In the genomic region with DNA sequence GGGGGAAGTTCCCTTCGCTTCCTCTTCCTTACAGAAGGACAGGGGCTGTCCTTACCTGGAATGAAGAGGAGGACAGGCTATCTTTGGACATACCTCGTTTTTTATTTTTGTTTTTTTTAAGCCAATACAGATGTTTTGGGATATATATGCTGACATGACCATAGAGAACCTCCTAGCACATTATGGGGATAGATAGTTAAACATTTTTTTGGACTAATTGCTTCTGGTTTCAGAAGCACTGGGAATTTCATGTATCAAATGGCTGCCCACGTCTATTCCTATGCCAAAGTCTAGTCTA, we compare ENCODE assay signal across 9 cellular contexts.
DNase-seq lines count a peak whose midpoint lies in the region; ATAC-seq and TF ChIP-seq lines count a peak whose summit lies in the region.
"Had no signal": no experiment of that assay in that cellular context is flagged by ENCODE, and none has a peak within 500 bp of the region (broad histone marks: within the 10 kb centered on the region; RNA-seq: fewer than 3 reads in every experiment).

No MANE protein-coding gene starts in this region.

- H4K5ac ChIP-seq in IMR-90 (ENCODE audit: low read depth, low read length): no peak overlapping the region

- ATAC-seq in IMR-90 (ENCODE audit: low read depth): no peak
- no peak for ATAC-seq in left lung
- ATAC-seq in stimulated activated naive CD8-positive, alpha-beta T cell treated with anti-CD3 and anti-CD28 coated beads, Interleukin-15, amount 100 ng/mL, for 72 hours: no peak
- no peak for ATAC-seq in HG02678 (IDR thresholded peaks at IDR 0.05; ENCODE audit: unreplicated experiment)

- no peak overlapping the region for H3K18ac ChIP-seq in IMR-90 (ENCODE audit: low read depth, low read length)

- in situ Hi-C loops in IMR-90 (cut with MboI; ENCODE audit: low sequenced_read_pairs): no loop called here

- no peak overlapping the region for H3K27ac ChIP-seq in IMR-90 (ENCODE audit: insufficient read depth, low read length)
- peak overlapping the region; percentile 79 to 84 for H3K27ac ChIP-seq in left lung

- H3K9me3 ChIP-seq in IMR-90 (ENCODE audit: control insufficient read depth, insufficient read depth, low read length) (no peaks in the 10 kb centered on the region; the same call in 1 of the 2 replicates), left lung (no peaks in the 10 kb centered on the region)

- H3K14ac ChIP-seq in IMR-90 (replicated peaks; ENCODE audit: low read depth, low read length): no peak overlapping the region

- H2BK120ac ChIP-seq in IMR-90 (ENCODE audit: low read depth, low read length): no peak overlapping the region

- no peak overlapping the region for H2BK20ac ChIP-seq in IMR-90 (ENCODE audit: low read depth, low read length)

- H3K4me3 Mint-ChIP-seq in activated naive CD8-positive, alpha-beta T cell: peak overlapping the region; percentile 69
- H3K4me3 Mint-ChIP-seq in stimulated activated naive CD8-positive, alpha-beta T cell treated with anti-CD3 and anti-CD28 coated beads, Interleukin-15, amount 100 ng/mL, for 72 hours: peak overlapping the region; percentile 48 to 63

- dilution Hi-C loops in IMR-90 (cut with HindIII; ENCODE audit: low sequenced_read_pairs, unreplicated experiment): no loop called here

- no peak for TF ChIP-seq POLR2A in IMR-90 (IDR thresholded peaks at IDR 0.05; ENCODE audit: low read depth, low read length)

- no peak overlapping the region for H2BK5ac ChIP-seq in IMR-90 (ENCODE audit: low read depth, low read length, poor library complexity, severe bottlenecking)

- no CpG with 5 or more reads among the region's 3 CpGs for WGBS in IMR-90 (ENCODE audit: extremely low coverage in 2 of 2, insufficient read length in 1 of 2), 2 experiments

- no peaks in the 10 kb centered on the region for H3K79me1 ChIP-seq in IMR-90 (ENCODE audit: low read depth in 1 of 2, low read length in 2 of 2)

- H3K27me3 Mint-ChIP-seq in activated naive CD8-positive, alpha-beta T cell: no peaks in the 10 kb centered on the region
- H3K27me3 Mint-ChIP-seq in stimulated activated naive CD8-positive, alpha-beta T cell treated with anti-CD3 and anti-CD28 coated beads, Interleukin-15, amount 100 ng/mL, for 72 hours: no peaks in the 10 kb centered on the region

- H3K36me3 ChIP-seq in IMR-90 (ENCODE audit: control insufficient read depth, insufficient read depth, low read length): no peaks in the 10 kb centered on the region
- H3K36me3 ChIP-seq in left lung: no peaks in the 10 kb centered on the region

- peaks cover 34% of the 10 kb centered on the region for H3K36me3 Mint-ChIP-seq in activated naive CD8-positive, alpha-beta T cell

- H4K20me1 ChIP-seq in IMR-90 (ENCODE audit: insufficient read depth, low read length): no peaks in the 10 kb centered on the region

- POLR2A ChIA-PET in IMR-90 (lab: Charles Lee; ENCODE audit: unreplicated experiment): no interaction called here

- peak overlapping the region; percentile 85 for H3K27ac Mint-ChIP-seq in activated naive CD8-positive, alpha-beta T cell
- peak overlapping the region; percentile 93 to 94 for H3K27ac Mint-ChIP-seq in stimulated activated naive CD8-positive, alpha-beta T cell treated with anti-CD3 and anti-CD28 coated beads, Interleukin-15, amount 100 ng/mL, for 72 hours

- no peak for TF ChIP-seq CTCF in IMR-90 (conservative IDR thresholded peaks at IDR 0.05; ENCODE audit: low read depth, low read length)
- TF ChIP-seq CTCF in left lung (IDR thresholded peaks at IDR 0.05): no peak

- no peaks in the 10 kb centered on the region for H3K9me1 ChIP-seq in IMR-90 (ENCODE audit: insufficient read depth, low read length)

- H3K27me3 ChIP-seq in IMR-90 (ENCODE audit: control insufficient read depth, insufficient read depth, low read length) (peaks cover 8% of the 10 kb centered on the region), left lung (no peaks in the 10 kb centered on the region)

- H3K4me1 ChIP-seq in IMR-90 (ENCODE audit: control insufficient read depth, insufficient read depth, low read length) (peaks cover 14% of the 10 kb centered on the region), left lung (peaks cover 22 to 65% of the 10 kb centered on the region in 2 donors)

- peak overlapping the region; percentile 20; the same call in 1 of the 2 replicates for H2AK5ac ChIP-seq in IMR-90 (ENCODE audit: low read depth, low read length)

- no peak overlapping the region for H3K4ac ChIP-seq in IMR-90 (ENCODE audit: low read depth, low read length)

- no peak overlapping the region for H3K9ac ChIP-seq in IMR-90 (ENCODE audit: low read depth, low read length)

- H3K4me3 ChIP-seq in IMR-90 (ENCODE audit: insufficient read depth, low read depth, low read length) (no peak overlapping the region), left lung (peak overlapping the region in 1 of 2 donors; percentile 14)

- peaks cover 3% of the 10 kb centered on the region for H3K9me3 Mint-ChIP-seq in activated naive CD8-positive, alpha-beta T cell (ENCODE audit: low read depth)
- peaks cover 12 to 27% of the 10 kb centered on the region in 2 donors for H3K9me3 Mint-ChIP-seq in stimulated activated naive CD8-positive, alpha-beta T cell treated with anti-CD3 and anti-CD28 coated beads, Interleukin-15, amount 100 ng/mL, for 72 hours

- BruUV-seq in IMR-90 (replicated peaks; lab: Mats Ljungman, UMichigan): no TSS peak

- no peak overlapping the region for H4K8ac ChIP-seq in IMR-90 (ENCODE audit: low read depth in 2 of 2, low read length in 2 of 2)

- DNase-seq in IMR-90: no peak
- DNase-seq in left lung: no peak
- DNase-seq in stimulated activated naive CD8-positive, alpha-beta T cell treated with anti-CD3 and anti-CD28 coated beads, Interleukin-15, amount 100 ng/mL, for 72 hours: no peak
- DNase-seq in NCI-H2107 treated with DMSO at 0.1 percent for 48 hours (lab: John Stamatoyannopoulos, UW; ENCODE audit: unreplicated experiment): no peak
- no peak for DNase-seq in occipital lobe (lab: John Stamatoyannopoulos, UW)
- DNase-seq: NCI-H1092, RPMI8226 had no signal

- H3K4me1 Mint-ChIP-seq in activated naive CD8-positive, alpha-beta T cell (ENCODE audit: low read depth): peaks cover 62% of the 10 kb centered on the region
- peaks cover 75% of the 10 kb centered on the region for H3K4me1 Mint-ChIP-seq in stimulated activated naive CD8-positive, alpha-beta T cell treated with anti-CD3 and anti-CD28 coated beads, Interleukin-15, amount 100 ng/mL, for 72 hours

- no peak overlapping the region for H2AK9ac ChIP-seq in IMR-90 (replicated peaks; ENCODE audit: low read depth, low read length, poor library complexity)

- TF ChIP-seq RAD21 in IMR-90 (IDR thresholded peaks at IDR 0.05; ENCODE audit: low read length): no peak

- intact Hi-C loops in IMR-90 (cut with micrococcal nuclease): loop anchor here (5.0 kb wide), 1 partner anchor 101 kb away; no protein-coding TSS in a partner anchor
- intact Hi-C loops in left lung (cut with DNase I): no loop called here

- CTCF ChIA-PET in IMR-90 (lab: Yijun Ruan, JAX): no interaction called here

- no peak overlapping the region for H4K91ac ChIP-seq in IMR-90 (ENCODE audit: insufficient read depth, low read depth, low read length)

- no peak overlapping the region for H3K56ac ChIP-seq in IMR-90 (ENCODE audit: extremely low read depth, insufficient read depth, low read length)

- no peak overlapping the region for H3K23ac ChIP-seq in IMR-90 (ENCODE audit: low read depth, low read length)

- no peak overlapping the region for H2AFZ ChIP-seq in IMR-90 (replicated peaks; ENCODE audit: low read length, poor library complexity)

- no peak overlapping the region for H3K4me2 ChIP-seq in IMR-90 (ENCODE audit: low read depth, low read length)

- no peak overlapping the region for H2BK15ac ChIP-seq in IMR-90 (ENCODE audit: low read depth, low read length)

TF ChIP-seq in IMR-90, 13 proteins besides CTCF, POLR2A, EP300 and RAD21:
- TF ChIP-seq NFE2L2 (IDR thresholded peaks at IDR 0.05; ENCODE audit: low read depth, low read length): no peak
- TF ChIP-seq ELK1 (IDR thresholded peaks at IDR 0.05; ENCODE audit: borderline replicate concordance, low read depth, low read length): no peak
- TF ChIP-seq BHLHE40 (IDR thresholded peaks at IDR 0.05; ENCODE audit: low read depth, low read length): no peak
- no peak for TF ChIP-seq FOS (IDR thresholded peaks at IDR 0.05; ENCODE audit: low read depth, low read length)
- TF ChIP-seq MAZ (IDR thresholded peaks at IDR 0.05; ENCODE audit: borderline replicate concordance, low read depth, low read length): no peak
- TF ChIP-seq MXI1 (IDR thresholded peaks at IDR 0.05; ENCODE audit: borderline replicate concordance, low read depth, low read length): no peak
- no peak for TF ChIP-seq CHD1 (IDR thresholded peaks at IDR 0.05; ENCODE audit: low read depth, low read length)
- TF ChIP-seq RCOR1 (IDR thresholded peaks at IDR 0.05; ENCODE audit: insufficient replicate concordance, low read length): no peak
- TF ChIP-seq CEBPB (IDR thresholded peaks at IDR 0.05; ENCODE audit: low read depth, low read length): no peak
- no peak for TF ChIP-seq MAFK (IDR thresholded peaks at IDR 0.05; ENCODE audit: low read depth, low read length)
- no peak for TF ChIP-seq USF2 (IDR thresholded peaks at IDR 0.05; ENCODE audit: low read depth, low read length)
- TF ChIP-seq SMC3 (IDR thresholded peaks at IDR 0.05; ENCODE audit: low read depth, low read length): no peak
- no peak for TF ChIP-seq RFX5 (IDR thresholded peaks at IDR 0.05; ENCODE audit: low read depth, low read length)
TF ChIP-seq in IMR-90: peak in this region for 0.
